Comparison of ENCODE assay signal across 1 cellular context in genomic region chr1:159066108-159066507, GRCh38.
A peak's percentile ranks its signal among the peaks of the same experiment; 100 is the strongest.
TF ChIP-seq lines count a peak whose summit lies in the region.

No MANE protein-coding gene starts in this region.

TF ChIP-seq in GM12878, 131 proteins besides CTCF, POLR2A, EP300 and RAD21:
- 0 out of 2 replicates have a peak, but pooled peaks have one; percentile 43 for TF ChIP-seq REST (IDR thresholded peaks at IDR 0.05; ENCODE audit: low read depth, low read length)
- TF ChIP-seq EED (IDR thresholded peaks at IDR 0.05; ENCODE audit: low read depth) = no peak
- TF ChIP-seq ZBED1 (IDR thresholded peaks at IDR 0.05; ENCODE audit: borderline replicate concordance) = no peak
- no peak for TF ChIP-seq RFX5 (IDR thresholded peaks at IDR 0.05; ENCODE audit: low read depth, low read length)
- 0 out of 4 replicates have a peak, but pooled peaks of 1 of the 2 experiments have one; percentile 17 for TF ChIP-seq ETV6 (conservative IDR thresholded peaks at IDR 0.05 in 1 of 2, IDR thresholded peaks at IDR 0.05 in 1 of 2; ENCODE audit: borderline replicate concordance in 1 of 2, low read depth in 1 of 2)
- no peak for TF ChIP-seq ZSCAN29 (IDR thresholded peaks at IDR 0.05)
- no peak for TF ChIP-seq E2F4 (IDR thresholded peaks at IDR 0.05; ENCODE audit: low read depth, low read length)
- 0 out of 2 replicates have a peak, but pooled peaks have one; percentile 47 for TF ChIP-seq TCF3 (IDR thresholded peaks at IDR 0.05; ENCODE audit: borderline replicate concordance, insufficient read depth, low read depth, low read length)
- no peak for TF ChIP-seq MYB (IDR thresholded peaks at IDR 0.05; ENCODE audit: borderline replicate concordance, low read depth, low read length)
